In the genomic region with DNA sequence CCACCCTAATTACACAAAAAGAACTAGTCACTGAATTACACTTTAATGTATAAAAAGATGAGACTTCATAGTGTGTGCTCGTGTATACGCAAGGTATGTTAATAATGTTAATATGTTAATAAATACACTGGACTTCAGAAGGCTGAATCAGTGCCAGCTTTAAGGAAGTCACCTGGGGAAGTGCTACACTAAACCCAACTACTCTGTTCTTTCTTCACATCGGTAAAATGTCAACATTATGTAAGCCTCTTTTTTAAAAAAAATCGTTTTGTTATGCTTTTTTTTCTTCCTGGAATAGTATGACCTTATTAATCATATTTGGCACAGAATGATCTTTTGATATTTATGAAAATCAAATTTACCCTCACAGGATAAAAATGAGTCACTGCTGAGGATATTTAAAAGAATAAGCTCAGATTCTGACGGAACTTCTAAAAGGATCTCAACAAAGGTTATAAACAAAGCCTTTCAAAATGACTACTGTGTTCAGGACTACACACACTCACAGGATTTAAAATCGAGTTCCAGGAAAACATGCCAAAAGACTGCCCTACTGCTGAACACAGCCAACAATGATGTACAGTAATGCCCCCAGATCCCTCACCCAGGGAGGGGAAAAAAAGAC, we compare ENCODE assay signal across 18 cellular contexts.
DNase-seq lines count a peak whose midpoint lies in the region; ATAC-seq, FAIRE-seq and TF ChIP-seq lines count a peak whose summit lies in the region.
"Had no signal": no experiment of that assay in that cellular context is flagged by ENCODE, and none has a peak within 500 bp of the region (broad histone marks: within the 10 kb centered on the region; RNA-seq: fewer than 3 reads in every experiment).

No MANE protein-coding gene starts in this region.

- no peak overlapping the region for H3K4me3 Mint-ChIP-seq in CD4-positive, alpha-beta T cell
- no peak overlapping the region for H3K4me3 Mint-ChIP-seq in naive thymus-derived CD8-positive, alpha-beta T cell
- H3K4me3 Mint-ChIP-seq: activated T-helper 1 cell treated with anti-CD3 and anti-CD28 coated beads, Interleukin-12 subunit alpha, Interleukin-12 subunit beta, Interleukin-2, Interleukin-4 antibody, amounts not matched to agents 30 ng/mL and 10 ng/mL and 1 ng/mL, durations not matched to agents 14 hours and 24 hours and 36 hours; naive thymus-derived CD4-positive, alpha-beta T cell; T-helper 2 cell treated with Interferon-gamma antibody and Interleukin-4, amounts not matched to agents 5 μg/mL and 100 μg/mL, for 36 hours had no signal

- H3K4me1 Mint-ChIP-seq in CD4-positive, alpha-beta T cell (ENCODE audit: low read depth) = no peaks in the 10 kb centered on the region
- peaks cover 0 to 3% (median under 1%) of the 10 kb centered on the region in 4 donors for H3K4me1 Mint-ChIP-seq in naive thymus-derived CD8-positive, alpha-beta T cell

- POLR2A ChIA-PET in CD4-positive, alpha-beta T cell (lab: Charles Lee) = no interaction called here
- POLR2A ChIA-PET in naive thymus-derived CD8-positive, alpha-beta T cell (lab: Charles Lee) = no interaction called here

- TF ChIP-seq EP300 in esophagus muscularis mucosa (IDR thresholded peaks at IDR 0.05) = no peak

- no peaks in the 10 kb centered on the region for H3K9me3 Mint-ChIP-seq in CD4-positive, alpha-beta T cell
- peaks cover 0 to 2% (median 0%) of the 10 kb centered on the region in 9 donors for H3K9me3 Mint-ChIP-seq in naive thymus-derived CD8-positive, alpha-beta T cell

- CTCF ChIA-PET in CD4-positive, alpha-beta T cell (lab: Charles Lee) = no interaction called here

- DNase-seq in HCEC 1CT (peak; percentile 29), SK-MEL-5 (ENCODE audit: low read depth, low spot score) (peak; percentile 56), esophagus muscularis mucosa (ENCODE audit: extremely low spot score) (no peak), pancreas (no peak)
- DNase-seq in CD4-positive, alpha-beta T cell = no peak
- no peak for DNase-seq in naive thymus-derived CD8-positive, alpha-beta T cell
- DNase-seq: activated CD4-positive, alpha-beta T cell treated with anti-CD3 and anti-CD28 coated beads for 4 hours; amniotic stem cell; naive thymus-derived CD4-positive, alpha-beta T cell; NCI-H1417; SHP77 treated with DMSO at 0.1 percent for 48 hours; substantia nigra had no signal

- H3K4me1 ChIP-seq in esophagus muscularis mucosa = peaks cover 0 to 13% (median 11%) of the 10 kb centered on the region in 4 donors
- H3K4me1 ChIP-seq in pancreas = peaks cover 8 to 12% (median 11%) of the 10 kb centered on the region in 3 donors
- H3K4me1 ChIP-seq: BLaER1 had no signal

- no peak overlapping the region for H3K27ac Mint-ChIP-seq in CD4-positive, alpha-beta T cell
- no peak overlapping the region for H3K27ac Mint-ChIP-seq in naive thymus-derived CD8-positive, alpha-beta T cell
- H3K27ac Mint-ChIP-seq: activated T-helper 1 cell treated with anti-CD3 and anti-CD28 coated beads, Interleukin-12 subunit alpha, Interleukin-12 subunit beta, Interleukin-2, Interleukin-4 antibody, amounts not matched to agents 30 ng/mL and 10 ng/mL and 1 ng/mL, durations not matched to agents 14 hours and 24 hours and 36 hours; naive thymus-derived CD4-positive, alpha-beta T cell; T-helper 2 cell treated with Interferon-gamma antibody and Interleukin-4, amounts not matched to agents 5 μg/mL and 100 μg/mL, for 36 hours had no signal

- no peak for TF ChIP-seq POLR2A in esophagus muscularis mucosa (IDR thresholded peaks at IDR 0.05; ENCODE audit: low read depth)

- peak overlapping the region in 3 of 4 donors; percentile 9 to 62 (median 10) for H3K27ac ChIP-seq in esophagus muscularis mucosa (replicated peaks in 1 of 4)
- peak overlapping the region; percentile 18 to 85 (median 50) for H3K27ac ChIP-seq in pancreas
- no peak overlapping the region for H3K27ac ChIP-seq in CD4-positive, alpha-beta T cell (ENCODE audit: low read depth, low read length)
- H3K27ac ChIP-seq: BLaER1, KMS-11 had no signal

- TF ChIP-seq CTCF in esophagus muscularis mucosa (IDR thresholded peaks at IDR 0.05) (no peak), pancreas (IDR thresholded peaks at IDR 0.05) (no peak)
- no peak for TF ChIP-seq CTCF in CD4-positive, alpha-beta T cell (IDR thresholded peaks at IDR 0.05)

- peaks cover 41% of the 10 kb centered on the region for H3K36me3 Mint-ChIP-seq in CD4-positive, alpha-beta T cell (ENCODE audit: low read depth)
- H3K36me3 Mint-ChIP-seq in naive thymus-derived CD8-positive, alpha-beta T cell = peaks cover 8 to 43% (median 41%) of the 10 kb centered on the region in 3 donors

- H3K27me3 Mint-ChIP-seq in CD4-positive, alpha-beta T cell = no peaks in the 10 kb centered on the region
- H3K27me3 Mint-ChIP-seq in naive thymus-derived CD8-positive, alpha-beta T cell = no peaks in the 10 kb centered on the region
- H3K27me3 Mint-ChIP-seq: naive thymus-derived CD4-positive, alpha-beta T cell had no signal

- H3K27me3 ChIP-seq in esophagus muscularis mucosa = no peaks in the 10 kb centered on the region
- H3K27me3 ChIP-seq in pancreas = no peaks in the 10 kb centered on the region
- H3K27me3 ChIP-seq in CD4-positive, alpha-beta T cell (ENCODE audit: control insufficient read depth, insufficient read depth, low read length) = no peaks in the 10 kb centered on the region
- H3K27me3 ChIP-seq: BLaER1 had no signal

- FAIRE-seq in pancreas (lab: Jason Lieb, UNC) = peak; percentile 41
- FAIRE-seq: GM19239 had no signal

- no peak overlapping the region for H3K4me3 ChIP-seq in esophagus muscularis mucosa
- no peak overlapping the region for H3K4me3 ChIP-seq in pancreas
- H3K4me3 ChIP-seq: BLaER1 had no signal

- ATAC-seq in pancreas (peak; percentile 87 to 93 (median 88)), HG02981 (IDR thresholded peaks at IDR 0.05; ENCODE audit: unreplicated experiment) (no peak)
- ATAC-seq in CD4-positive, alpha-beta T cell (ENCODE audit: poor library complexity) = no peak
- ATAC-seq in naive thymus-derived CD8-positive, alpha-beta T cell = no peak
- ATAC-seq: naive thymus-derived CD4-positive, alpha-beta T cell had no signal

- H3K36me3 ChIP-seq in esophagus muscularis mucosa = peaks cover 0 to 7% (median 0%) of the 10 kb centered on the region in 4 donors
- H3K36me3 ChIP-seq in pancreas = peaks cover 0 to 3% (median 0%) of the 10 kb centered on the region in 3 donors

- in situ Hi-C loops in SK-MEL-5 (cut with HindIII; ENCODE audit: low pct_unique_long_range_greater_than_20kb, low sequenced_read_pairs) = no loop called here

- intact Hi-C loops in esophagus muscularis mucosa (cut with DNase I) (no loop called here), pancreas (cut with DNase I) (no loop called here)
- intact Hi-C loops in CD4-positive, alpha-beta T cell (cut with DNase I, micrococcal nuclease) = no loop called here

- 26% methylated on average over 6 of the region's 6 CpGs for WGBS in esophagus muscularis mucosa
- WGBS in pancreas, 2 donors = 8 to 10% methylated on average over 6 of the region's 6 CpGs

- H3K9me3 ChIP-seq in esophagus muscularis mucosa = no peaks in the 10 kb centered on the region
- H3K9me3 ChIP-seq in pancreas = no peaks in the 10 kb centered on the region
- no peaks in the 10 kb centered on the region for H3K9me3 ChIP-seq in CD4-positive, alpha-beta T cell (ENCODE audit: control insufficient read depth, low read length)

Comparison
In these comparisons a context has a peak if more than half of its experiments do, and no peak if none do; other contexts are left out.
1. DNase-seq: peak in HCEC 1CT (single experiment) and SK-MEL-5 (single experiment); none in esophagus muscularis mucosa (single experiment), pancreas (0 of 6), CD4-positive, alpha-beta T cell (0 of 10) and naive thymus-derived CD8-positive, alpha-beta T cell (0 of 10).
2. ATAC-seq: peak in pancreas (4 of 4); none in HG02981 (single experiment), CD4-positive, alpha-beta T cell (single experiment) and naive thymus-derived CD8-positive, alpha-beta T cell (0 of 2).